9 cellular contexts compared by ENCODE assay signal in the genomic region with DNA sequence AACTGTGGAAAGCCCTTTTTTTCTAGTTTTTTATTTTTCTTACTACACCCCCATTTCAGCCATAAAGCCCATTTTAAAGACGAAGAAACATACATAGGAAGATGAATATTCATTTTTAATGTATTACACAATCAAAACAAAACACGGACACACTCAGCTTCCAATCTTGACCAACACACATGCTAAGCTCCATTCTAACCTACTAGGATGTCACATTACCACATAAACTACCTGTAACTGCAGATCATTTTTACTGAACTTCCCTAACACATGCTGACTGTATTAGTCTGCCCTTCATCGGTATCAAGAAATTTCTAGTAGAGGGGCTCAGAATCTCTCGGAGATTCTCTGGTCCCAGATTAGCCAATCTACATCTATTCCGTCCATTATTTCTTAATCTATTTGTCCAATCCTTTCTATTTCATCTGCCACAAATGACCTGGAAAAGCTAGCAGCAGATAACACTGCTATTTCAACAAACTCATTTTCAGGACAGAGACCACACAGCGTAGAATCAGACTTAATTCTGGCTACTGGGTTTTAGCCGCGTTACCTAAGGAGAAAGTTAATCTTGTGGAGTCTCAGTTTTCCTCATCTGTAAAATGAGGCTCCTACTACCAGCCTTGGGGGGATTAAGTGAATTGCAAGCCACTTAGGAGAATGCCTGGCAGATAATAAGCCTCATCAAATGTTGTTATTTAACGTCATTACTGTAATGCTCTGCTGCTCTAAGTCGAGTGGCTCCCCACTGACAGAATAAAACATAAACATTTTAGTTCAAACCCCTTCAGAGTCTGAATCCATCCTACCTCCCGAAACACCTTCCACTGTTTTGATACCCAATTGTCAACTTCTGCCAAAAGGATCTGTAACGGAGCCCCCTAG. TPM values are rescaled to one million over a fixed set of nuclear protein-coding genes. Genes with fewer than 3 reads are reported as not detected.
DNase-seq lines count a peak whose midpoint lies in the region; ATAC-seq, FAIRE-seq and TF ChIP-seq lines count a peak whose summit lies in the region.
"Had no signal": no experiment of that assay in that cellular context is flagged by ENCODE, and none has a peak within 500 bp of the region (broad histone marks: within the 10 kb centered on the region; RNA-seq: fewer than 3 reads in every experiment).

No MANE protein-coding gene starts in this region.

- no peaks in the 10 kb centered on the region for H3K9me3 Mint-ChIP-seq in activated CD4-positive, alpha-beta T cell treated with anti-CD3 and anti-CD28 coated beads for 36 hours (ENCODE audit: low read depth)
- H3K9me3 Mint-ChIP-seq: activated T-cell treated with anti-CD3 and anti-CD28 coated beads, Interleukin-2, amount 50 U/mL, for 24 hours had no signal

- H3K4me1 ChIP-seq in OCI-LY3 (ENCODE audit: low read length), result peaks cover 27% of the 10 kb centered on the region
- peaks cover 0 to 59% (median 47%) of the 10 kb centered on the region in 4 donors for H3K4me1 ChIP-seq in sigmoid colon

- H3K9ac ChIP-seq in OCI-LY3 (ENCODE audit: low read length), result peak overlapping the region; percentile 100

- TF ChIP-seq EP300 in sigmoid colon (IDR thresholded peaks at IDR 0.05), result no peak

- DNase-seq in GM12864 (ENCODE audit: low read depth) (no peak), fibroblast of the aortic adventitia (ENCODE audit: low read depth) (peak; percentile 24), sigmoid colon (no peak), H54 (ENCODE audit: insufficient read length, low spot score) (no peak)
- DNase-seq in activated CD4-positive, alpha-beta T cell treated with anti-CD3 and anti-CD28 coated beads for 36 hours, result no peak
- DNase-seq: activated T-cell treated with anti-CD3 and anti-CD28 coated beads, Interleukin-2, amount 50 U/mL, for 24 hours had no signal

- no peak overlapping the region for H3K27ac ChIP-seq in OCI-LY3 (ENCODE audit: low read length)
- H3K27ac ChIP-seq in sigmoid colon, result peak overlapping the region; percentile 98 to 100 (median 100)

- intact Hi-C loops in sigmoid colon (cut with DNase I), result loop anchor here (10.0 kb wide), 2 partner anchors 859 to 1559 kb away; partner anchors contain the start of genes RCHY1, SCARB2 and THAP6
- intact Hi-C loops in activated CD4-positive, alpha-beta T cell treated with anti-CD3 and anti-CD28 coated beads for 36 hours (cut with DNase I, micrococcal nuclease), result loop anchor here in 1 of 2 experiments (10.0 kb wide), 1 partner anchor 121 kb away; no protein-coding TSS in a partner anchor

- H3K36me3 ChIP-seq in OCI-LY3 (replicated peaks; ENCODE audit: low read depth, low read length) (no peaks in the 10 kb centered on the region), sigmoid colon (no peaks in the 10 kb centered on the region)

- WGBS in sigmoid colon, 2 donors, result 4 to 7% methylated on average over 12 of the region's 12 CpGs

- H3K36me3 Mint-ChIP-seq in activated CD4-positive, alpha-beta T cell treated with anti-CD3 and anti-CD28 coated beads for 36 hours (ENCODE audit: low read depth), result peaks cover 16% of the 10 kb centered on the region

- H3K4me3 ChIP-seq in GM12864 (ENCODE audit: low read depth, low read length) (peak overlapping the region; percentile 92), OCI-LY3 (ENCODE audit: low read length) (peak overlapping the region; percentile 99), fibroblast of the aortic adventitia (ENCODE audit: low read depth, low read length) (peak overlapping the region; percentile 83), sigmoid colon (peak overlapping the region; percentile 89 to 99 (median 94))

- peak overlapping the region; percentile 88 for H3K4me2 ChIP-seq in OCI-LY3 (ENCODE audit: low read length)

- H4K20me1 ChIP-seq in OCI-LY3 (ENCODE audit: insufficient read depth, low read length), result peaks cover 55% of the 10 kb centered on the region

- no peaks in the 10 kb centered on the region for H3K27me3 Mint-ChIP-seq in activated CD4-positive, alpha-beta T cell treated with anti-CD3 and anti-CD28 coated beads for 36 hours
- H3K27me3 Mint-ChIP-seq: activated T-cell treated with anti-CD3 and anti-CD28 coated beads, Interleukin-2, amount 50 U/mL, for 24 hours had no signal

- TF ChIP-seq CTCF in GM12864 (IDR thresholded peaks at IDR 0.05; ENCODE audit: low read depth, low read length, missing control alignments) (no peak), OCI-LY3 (IDR thresholded peaks at IDR 0.05; ENCODE audit: low read depth, low read length) (no peak), fibroblast of the aortic adventitia (IDR thresholded peaks at IDR 0.05; ENCODE audit: insufficient read depth, low read length) (no peak), sigmoid colon (IDR thresholded peaks at IDR 0.05) (no peak)

- POLR2A ChIA-PET in activated CD4-positive, alpha-beta T cell treated with anti-CD3 and anti-CD28 coated beads for 36 hours (lab: Charles Lee), result interaction anchor here (0.7 to 1.6 kb wide), 2 partner anchors 124 to 129 kb away, joined by 3 read pairs; no protein-coding TSS in a partner anchor

- H3K9me3 ChIP-seq in OCI-LY3 (ENCODE audit: insufficient read depth, low read length), result no peaks in the 10 kb centered on the region
- H3K9me3 ChIP-seq in sigmoid colon, result no peaks in the 10 kb centered on the region

- no peak for FAIRE-seq in H54 (lab: Jason Lieb, UNC)

- CTCF ChIA-PET in activated CD4-positive, alpha-beta T cell treated with anti-CD3 and anti-CD28 coated beads for 36 hours (lab: Charles Lee), result interaction anchor here (0.9 to 1.8 kb wide), 4 partner anchors 9 to 129 kb away, joined by 3 to 6 read pairs (median 3); no protein-coding TSS in a partner anchor

- H3K4me1 Mint-ChIP-seq in activated CD4-positive, alpha-beta T cell treated with anti-CD3 and anti-CD28 coated beads for 36 hours, result peaks cover 52% of the 10 kb centered on the region

- H3K27me3 ChIP-seq in OCI-LY3 (ENCODE audit: low read depth, low read length) (no peaks in the 10 kb centered on the region), sigmoid colon (no peaks in the 10 kb centered on the region)

- no peak overlapping the region for H3K4me3 Mint-ChIP-seq in activated CD4-positive, alpha-beta T cell treated with anti-CD3 and anti-CD28 coated beads for 36 hours
- H3K4me3 Mint-ChIP-seq: activated T-cell treated with anti-CD3 and anti-CD28 coated beads, Interleukin-2, amount 50 U/mL, for 24 hours had no signal

- H3K27ac Mint-ChIP-seq in activated CD4-positive, alpha-beta T cell treated with anti-CD3 and anti-CD28 coated beads for 36 hours, result no peak overlapping the region
- H3K27ac Mint-ChIP-seq: activated T-cell treated with anti-CD3 and anti-CD28 coated beads, Interleukin-2, amount 50 U/mL, for 24 hours had no signal

- no peak overlapping the region for H2AFZ ChIP-seq in OCI-LY3 (ENCODE audit: low read depth, low read length)

- ATAC-seq in HG03135 (IDR thresholded peaks at IDR 0.05; ENCODE audit: unreplicated experiment) (no peak), HG03097 (IDR thresholded peaks at IDR 0.05; ENCODE audit: low FRiP score, unreplicated experiment) (no peak)
- no peak for ATAC-seq in activated CD4-positive, alpha-beta T cell treated with anti-CD3 and anti-CD28 coated beads for 36 hours

- peaks cover 70% of the 10 kb centered on the region for H3K79me2 ChIP-seq in OCI-LY3 (ENCODE audit: low read length)

- TF ChIP-seq POLR2A in sigmoid colon (IDR thresholded peaks at IDR 0.05) (no peak), H54 (IDR thresholded peaks at IDR 0.05; ENCODE audit: low read depth, low read length) (no peak)

RNA-seq across cellular contexts. Expression of gene CCNI, which starts 1.6 kb away (rescaled TPM):
- total RNA-seq in fibroblast of the aortic adventitia (ENCODE audit: low replicate concordance), result 136 and 190 TPM in 2 replicates
- total RNA-seq in sigmoid colon, result 100 to 1,000 TPM; 248 to 339 (median 288) TPM
- 100 to 1,000 TPM; 118 to 218 (median 130) TPM for polyA plus RNA-seq in sigmoid colon
- 100 to 1,000 TPM; 226 to 230 TPM for total RNA-seq in activated CD4-positive, alpha-beta T cell treated with anti-CD3 and anti-CD28 coated beads for 36 hours
